ENCODE assay signal across 9 cellular contexts in genomic region chr16:1494711-1495110, GRCh38. TPM values are rescaled to one million over a fixed set of nuclear protein-coding genes. Genes with fewer than 3 reads are reported as not detected.
DNase-seq lines count a peak whose midpoint lies in the region; ATAC-seq and TF ChIP-seq lines count a peak whose summit lies in the region.
"Had no signal": no experiment of that assay in that cellular context is flagged by ENCODE, and none has a peak within 500 bp of the region (broad histone marks: within the 10 kb centered on the region; RNA-seq: fewer than 3 reads in every experiment).

No MANE protein-coding gene starts in this region.

- peaks cover 31% of the 10 kb centered on the region for H3K36me3 Mint-ChIP-seq in Caco-2 (ENCODE audit: insufficient read depth, unreplicated experiment)
- no peaks in the 10 kb centered on the region for H3K36me3 Mint-ChIP-seq in neural crest cell (ENCODE audit: low read depth)

- no peak for ATAC-seq in GM18517 (IDR thresholded peaks at IDR 0.05; ENCODE audit: unreplicated experiment)
- no peak for ATAC-seq in HG02588 (IDR thresholded peaks at IDR 0.05; ENCODE audit: unreplicated experiment)
- ATAC-seq in HG03175 (IDR thresholded peaks at IDR 0.05; ENCODE audit: unreplicated experiment): no peak

- H3K27me3 ChIP-seq in Caco-2 (replicated peaks; ENCODE audit: control insufficient read depth, insufficient read depth, low read length) (no peaks in the 10 kb centered on the region), Loucy (ENCODE audit: insufficient read depth, low read length, poor library complexity, severe bottlenecking) (no peaks in the 10 kb centered on the region)

- CTCF ChIA-PET in Caco-2 (lab: Charles Lee): no interaction called here

- H3K27me3 Mint-ChIP-seq in Caco-2 (ENCODE audit: insufficient read depth, unreplicated experiment): no peaks in the 10 kb centered on the region
- no peaks in the 10 kb centered on the region for H3K27me3 Mint-ChIP-seq in neural crest cell (ENCODE audit: low read depth)

- H3F3A ChIP-seq in Loucy (ENCODE audit: low read depth): no peaks in the 10 kb centered on the region

- H3K4me1 ChIP-seq in Caco-2 (peaks cover 5% of the 10 kb centered on the region; the same call in 1 of the 2 replicates), Loucy (ENCODE audit: insufficient read depth, low read length, poor library complexity, severe bottlenecking) (peaks cover 5% of the 10 kb centered on the region)

- no peaks in the 10 kb centered on the region for H3K9me2 ChIP-seq in Loucy (replicated peaks; ENCODE audit: low read depth, low read length)

- peaks cover 23% of the 10 kb centered on the region for H3K79me2 ChIP-seq in Loucy (ENCODE audit: insufficient read depth, low read length)

- H3K4me1 Mint-ChIP-seq in Caco-2 (ENCODE audit: low read depth, unreplicated experiment) (no peaks in the 10 kb centered on the region), neural crest cell (peaks cover 16% of the 10 kb centered on the region)

- POLR2A ChIA-PET in Caco-2 (lab: Charles Lee): no interaction called here

- TF ChIP-seq CTCF in Caco-2 (IDR thresholded peaks at IDR 0.05; ENCODE audit: insufficient read depth in 1 of 2, low read depth in 1 of 2, low read length in 1 of 2, severe bottlenecking in 1 of 2, unreplicated experiment in 1 of 2): no peak
- TF ChIP-seq CTCF in Loucy (conservative IDR thresholded peaks at IDR 0.05; ENCODE audit: low read length): no peak
- no peak for TF ChIP-seq CTCF in coronary artery (IDR thresholded peaks at IDR 0.05)
- no peak for TF ChIP-seq CTCF in neural crest cell (conservative IDR thresholded peaks at IDR 0.05)

- H3K4me3 Mint-ChIP-seq in Caco-2 (ENCODE audit: unreplicated experiment) (peak overlapping the region; percentile 96), neural crest cell (peak overlapping the region; percentile 97)

- intact Hi-C loops in Caco-2 (cut with micrococcal nuclease; ENCODE audit: unreplicated experiment): no loop called here

- H3K9me3 Mint-ChIP-seq in Caco-2 (ENCODE audit: unreplicated experiment) (no peaks in the 10 kb centered on the region), neural crest cell (no peaks in the 10 kb centered on the region)

- H3K4me3 ChIP-seq in Caco-2 (ENCODE audit: low read depth, low read length): no peak overlapping the region
- H3K4me3 ChIP-seq in Loucy (ENCODE audit: low read length, poor library complexity, severe bottlenecking): peak overlapping the region; percentile 76
- H3K4me3 ChIP-seq in coronary artery: peak overlapping the region; percentile 94

- peaks cover 3% of the 10 kb centered on the region for H3K36me3 ChIP-seq in Caco-2 (ENCODE audit: control insufficient read depth, insufficient read depth, low read length)
- no peaks in the 10 kb centered on the region for H3K36me3 ChIP-seq in Loucy (ENCODE audit: insufficient read depth, low read length)

- no peak overlapping the region for H2AFZ ChIP-seq in Loucy (ENCODE audit: low read length)

- BruUV-seq in Caco-2 (replicated peaks; lab: Mats Ljungman, UMichigan): no TSS peak

- H3K27ac Mint-ChIP-seq in Caco-2 (ENCODE audit: unreplicated experiment) (no peak overlapping the region), neural crest cell (ENCODE audit: unreplicated experiment) (no peak overlapping the region)

- H3K9me3 ChIP-seq in Caco-2: no peaks in the 10 kb centered on the region
- H3K9me3 ChIP-seq in Loucy (ENCODE audit: insufficient read depth, low read depth, low read length): no peaks in the 10 kb centered on the region

- peak overlapping the region in 1 of 2 donors; percentile 94 for H3K27ac ChIP-seq in coronary artery

- DNase-seq in Caco-2: no peak
- no peak for DNase-seq in coronary artery (ENCODE audit: low spot score)
- DNase-seq in neural crest cell (ENCODE audit: low read depth, low spot score): no peak
- DNase-seq in SHP77 treated with DMSO at 0.1 percent for 48 hours (lab: John Stamatoyannopoulos, UW): no peak

- peak overlapping the region; percentile 75 for H3K4me2 ChIP-seq in Loucy (ENCODE audit: low read depth, low read length, poor library complexity, severe bottlenecking)

- H4K20me1 ChIP-seq in Loucy (ENCODE audit: insufficient read depth, low read length, poor library complexity, severe bottlenecking): no peaks in the 10 kb centered on the region

- peak overlapping the region; percentile 84 for H3K9ac ChIP-seq in Loucy (ENCODE audit: low read depth, low read length, poor library complexity, severe bottlenecking)

RNA-seq across cellular contexts. Expression of gene TELO2, which starts 1.6 kb away (rescaled TPM):
- total RNA-seq in Caco-2 (2022): 55.7 and 62.6 TPM in 2 replicates
- 77.9 and 87.5 TPM in 2 replicates for total RNA-seq in neural crest cell

RNA-seq across cellular contexts. Expression of gene PTX4, which starts 6.0 kb away (rescaled TPM):
- total RNA-seq in Caco-2 (2022) (not detected in 2 replicates), neural crest cell (0.28 TPM in 1 of 2 replicates, not detected in the other)
- total RNA-seq: lower leg skin had no signal

RNA-seq across cellular contexts. Expression of gene CLCN7, which starts 19.9 kb away (rescaled TPM):
- total RNA-seq in Caco-2 (2022): 119 and 127 TPM in 2 replicates
- 74.5 and 82.4 TPM in 2 replicates for total RNA-seq in neural crest cell

RNA-seq across cellular contexts. Expression of gene TMEM204, which starts 38.8 kb away (rescaled TPM):
- total RNA-seq in Caco-2 (2022) (not detected in 2 replicates), neural crest cell (0.98 and 1.3 TPM in 2 replicates)

RNA-seq across cellular contexts. Expression of gene CCDC154, which starts 50.4 kb away (rescaled TPM):
- 0.88 and 1.1 TPM in 2 replicates for total RNA-seq in Caco-2 (2022)
- total RNA-seq in neural crest cell: 1.2 and 1.9 TPM in 2 replicates
